1 cellular context compared by ENCODE assay signal in genomic region chr6:111256646-111257045, GRCh38.
TF ChIP-seq lines count a peak whose summit lies in the region.

No MANE protein-coding gene starts in this region.

TF ChIP-seq in HCT116, 20 proteins besides CTCF, POLR2A, EP300 and RAD21 (continued from another document):
- TF ChIP-seq ZBTB33 (IDR thresholded peaks at IDR 0.05; ENCODE audit: extremely low read depth, insufficient replicate concordance, low read length): no peak
- TF ChIP-seq ZFX (IDR thresholded peaks at IDR 0.05): no peak
- TF ChIP-seq FOSL1 (IDR thresholded peaks at IDR 0.05; ENCODE audit: low read depth): no peak
- no peak for TF ChIP-seq EZH2 (IDR thresholded peaks at IDR 0.05)
TF ChIP-seq in HCT116: peak in this region for 0.
